Comparison of ENCODE assay signal across 1 cellular context in the genomic region with DNA sequence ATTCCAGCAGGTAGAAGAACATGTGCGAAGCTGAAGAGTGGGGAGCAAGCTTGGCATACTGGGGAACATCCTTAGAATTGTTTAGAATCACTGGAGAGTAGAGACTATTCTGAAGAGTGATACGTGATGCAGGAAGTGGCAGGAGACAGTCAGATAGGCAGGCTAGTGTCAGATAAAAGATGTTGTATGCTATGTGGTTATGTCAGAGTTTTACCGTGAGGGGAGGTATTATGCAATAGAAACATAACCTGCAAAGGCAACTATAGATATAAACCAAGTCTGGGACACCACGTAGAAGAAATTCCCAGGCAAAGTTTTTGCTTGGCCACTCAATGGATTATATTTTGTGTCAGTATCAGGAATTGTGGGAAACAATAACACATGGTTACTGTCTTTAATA.
TF ChIP-seq lines count a peak whose summit lies in the region.

No MANE protein-coding gene starts in this region.

TF ChIP-seq in GM23338, 12 proteins besides CTCF, POLR2A, EP300 and RAD21 (continued from another document):
- TF ChIP-seq, protein P1, sequence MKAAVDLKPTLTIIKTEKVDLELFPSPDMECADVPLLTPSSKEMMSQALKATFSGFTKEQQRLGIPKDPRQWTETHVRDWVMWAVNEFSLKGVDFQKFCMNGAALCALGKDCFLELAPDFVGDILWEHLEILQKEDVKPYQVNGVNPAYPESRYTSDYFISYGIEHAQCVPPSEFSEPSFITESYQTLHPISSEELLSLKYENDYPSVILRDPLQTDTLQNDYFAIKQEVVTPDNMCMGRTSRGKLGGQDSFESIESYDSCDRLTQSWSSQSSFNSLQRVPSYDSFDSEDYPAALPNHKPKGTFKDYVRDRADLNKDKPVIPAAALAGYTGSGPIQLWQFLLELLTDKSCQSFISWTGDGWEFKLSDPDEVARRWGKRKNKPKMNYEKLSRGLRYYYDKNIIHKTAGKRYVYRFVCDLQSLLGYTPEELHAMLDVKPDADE (IDR thresholded peaks at IDR 0.05): no peak
- TF ChIP-seq ZNF331 (CRISPR knock-in tag; IDR thresholded peaks at IDR 0.05; ENCODE audit: low read depth) (no peak), CREB1 (CRISPR knock-in tag; IDR thresholded peaks at IDR 0.05; ENCODE audit: low read depth) (no peak), NANOG (IDR thresholded peaks at IDR 0.05; ENCODE audit: borderline replicate concordance) (no peak), EZH2 (IDR thresholded peaks at IDR 0.05; ENCODE audit: low read depth, unreplicated experiment) (no peak)
- TF ChIP-seq, protein P2, sequence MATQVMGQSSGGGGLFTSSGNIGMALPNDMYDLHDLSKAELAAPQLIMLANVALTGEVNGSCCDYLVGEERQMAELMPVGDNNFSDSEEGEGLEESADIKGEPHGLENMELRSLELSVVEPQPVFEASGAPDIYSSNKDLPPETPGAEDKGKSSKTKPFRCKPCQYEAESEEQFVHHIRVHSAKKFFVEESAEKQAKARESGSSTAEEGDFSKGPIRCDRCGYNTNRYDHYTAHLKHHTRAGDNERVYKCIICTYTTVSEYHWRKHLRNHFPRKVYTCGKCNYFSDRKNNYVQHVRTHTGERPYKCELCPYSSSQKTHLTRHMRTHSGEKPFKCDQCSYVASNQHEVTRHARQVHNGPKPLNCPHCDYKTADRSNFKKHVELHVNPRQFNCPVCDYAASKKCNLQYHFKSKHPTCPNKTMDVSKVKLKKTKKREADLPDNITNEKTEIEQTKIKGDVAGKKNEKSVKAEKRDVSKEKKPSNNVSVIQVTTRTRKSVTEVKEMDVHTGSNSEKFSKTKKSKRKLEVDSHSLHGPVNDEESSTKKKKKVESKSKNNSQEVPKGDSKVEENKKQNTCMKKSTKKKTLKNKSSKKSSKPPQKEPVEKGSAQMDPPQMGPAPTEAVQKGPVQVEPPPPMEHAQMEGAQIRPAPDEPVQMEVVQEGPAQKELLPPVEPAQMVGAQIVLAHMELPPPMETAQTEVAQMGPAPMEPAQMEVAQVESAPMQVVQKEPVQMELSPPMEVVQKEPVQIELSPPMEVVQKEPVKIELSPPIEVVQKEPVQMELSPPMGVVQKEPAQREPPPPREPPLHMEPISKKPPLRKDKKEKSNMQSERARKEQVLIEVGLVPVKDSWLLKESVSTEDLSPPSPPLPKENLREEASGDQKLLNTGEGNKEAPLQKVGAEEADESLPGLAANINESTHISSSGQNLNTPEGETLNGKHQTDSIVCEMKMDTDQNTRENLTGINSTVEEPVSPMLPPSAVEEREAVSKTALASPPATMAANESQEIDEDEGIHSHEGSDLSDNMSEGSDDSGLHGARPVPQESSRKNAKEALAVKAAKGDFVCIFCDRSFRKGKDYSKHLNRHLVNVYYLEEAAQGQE (IDR thresholded peaks at IDR 0.05; ENCODE audit: unreplicated experiment): no peak
- TF ChIP-seq, protein P3, sequence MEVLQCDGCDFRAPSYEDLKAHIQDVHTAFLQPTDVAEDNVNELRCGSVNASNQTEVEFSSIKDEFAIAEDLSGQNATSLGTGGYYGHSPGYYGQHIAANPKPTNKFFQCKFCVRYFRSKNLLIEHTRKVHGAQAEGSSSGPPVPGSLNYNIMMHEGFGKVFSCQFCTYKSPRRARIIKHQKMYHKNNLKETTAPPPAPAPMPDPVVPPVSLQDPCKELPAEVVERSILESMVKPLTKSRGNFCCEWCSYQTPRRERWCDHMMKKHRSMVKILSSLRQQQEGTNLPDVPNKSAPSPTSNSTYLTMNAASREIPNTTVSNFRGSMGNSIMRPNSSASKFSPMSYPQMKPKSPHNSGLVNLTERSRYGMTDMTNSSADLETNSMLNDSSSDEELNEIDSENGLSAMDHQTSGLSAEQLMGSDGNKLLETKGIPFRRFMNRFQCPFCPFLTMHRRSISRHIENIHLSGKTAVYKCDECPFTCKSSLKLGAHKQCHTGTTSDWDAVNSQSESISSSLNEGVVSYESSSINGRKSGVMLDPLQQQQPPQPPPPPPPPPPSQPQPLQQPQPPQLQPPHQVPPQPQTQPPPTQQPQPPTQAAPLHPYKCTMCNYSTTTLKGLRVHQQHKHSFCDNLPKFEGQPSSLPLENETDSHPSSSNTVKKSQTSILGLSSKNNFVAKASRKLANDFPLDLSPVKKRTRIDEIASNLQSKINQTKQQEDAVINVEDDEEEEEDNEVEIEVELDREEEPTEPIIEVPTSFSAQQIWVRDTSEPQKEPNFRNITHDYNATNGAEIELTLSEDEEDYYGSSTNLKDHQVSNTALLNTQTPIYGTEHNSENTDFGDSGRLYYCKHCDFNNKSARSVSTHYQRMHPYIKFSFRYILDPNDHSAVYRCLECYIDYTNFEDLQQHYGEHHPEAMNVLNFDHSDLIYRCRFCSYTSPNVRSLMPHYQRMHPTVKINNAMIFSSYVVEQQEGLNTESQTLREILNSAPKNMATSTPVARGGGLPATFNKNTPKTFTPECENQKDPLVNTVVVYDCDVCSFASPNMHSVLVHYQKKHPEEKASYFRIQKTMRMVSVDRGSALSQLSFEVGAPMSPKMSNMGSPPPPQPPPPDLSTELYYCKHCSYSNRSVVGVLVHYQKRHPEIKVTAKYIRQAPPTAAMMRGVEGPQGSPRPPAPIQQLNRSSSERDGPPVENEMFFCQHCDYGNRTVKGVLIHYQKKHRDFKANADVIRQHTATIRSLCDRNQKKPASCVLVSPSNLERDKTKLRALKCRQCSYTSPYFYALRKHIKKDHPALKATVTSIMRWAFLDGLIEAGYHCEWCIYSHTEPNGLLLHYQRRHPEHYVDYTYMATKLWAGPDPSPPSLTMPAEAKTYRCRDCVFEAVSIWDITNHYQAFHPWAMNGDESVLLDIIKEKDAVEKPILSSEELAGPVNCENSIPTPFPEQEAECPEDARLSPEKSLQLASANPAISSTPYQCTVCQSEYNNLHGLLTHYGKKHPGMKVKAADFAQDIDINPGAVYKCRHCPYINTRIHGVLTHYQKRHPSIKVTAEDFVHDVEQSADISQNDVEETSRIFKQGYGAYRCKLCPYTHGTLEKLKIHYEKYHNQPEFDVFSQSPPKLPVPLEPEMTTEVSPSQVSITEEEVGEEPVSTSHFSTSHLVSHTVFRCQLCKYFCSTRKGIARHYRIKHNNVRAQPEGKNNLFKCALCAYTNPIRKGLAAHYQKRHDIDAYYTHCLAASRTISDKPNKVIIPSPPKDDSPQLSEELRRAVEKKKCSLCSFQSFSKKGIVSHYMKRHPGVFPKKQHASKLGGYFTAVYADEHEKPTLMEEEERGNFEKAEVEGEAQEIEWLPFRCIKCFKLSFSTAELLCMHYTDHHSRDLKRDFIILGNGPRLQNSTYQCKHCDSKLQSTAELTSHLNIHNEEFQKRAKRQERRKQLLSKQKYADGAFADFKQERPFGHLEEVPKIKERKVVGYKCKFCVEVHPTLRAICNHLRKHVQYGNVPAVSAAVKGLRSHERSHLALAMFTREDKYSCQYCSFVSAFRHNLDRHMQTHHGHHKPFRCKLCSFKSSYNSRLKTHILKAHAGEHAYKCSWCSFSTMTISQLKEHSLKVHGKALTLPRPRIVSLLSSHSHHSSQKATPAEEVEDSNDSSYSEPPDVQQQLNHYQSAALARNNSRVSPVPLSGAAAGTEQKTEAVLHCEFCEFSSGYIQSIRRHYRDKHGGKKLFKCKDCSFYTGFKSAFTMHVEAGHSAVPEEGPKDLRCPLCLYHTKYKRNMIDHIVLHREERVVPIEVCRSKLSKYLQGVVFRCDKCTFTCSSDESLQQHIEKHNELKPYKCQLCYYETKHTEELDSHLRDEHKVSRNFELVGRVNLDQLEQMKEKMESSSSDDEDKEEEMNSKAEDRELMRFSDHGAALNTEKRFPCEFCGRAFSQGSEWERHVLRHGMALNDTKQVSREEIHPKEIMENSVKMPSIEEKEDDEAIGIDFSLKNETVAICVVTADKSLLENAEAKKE (CRISPR knock-in tag; IDR thresholded peaks at IDR 0.05): no peak
TF ChIP-seq in GM23338: peak in this region for 0.
